1 cellular context compared by ENCODE assay signal in genomic region chr22:38120359-38121110, GRCh38.
TF ChIP-seq lines count a peak whose summit lies in the region.

No MANE protein-coding gene starts in this region.

TF ChIP-seq in GM23338, 12 proteins besides CTCF, POLR2A, EP300 and RAD21 (continued from another document):
- no peak for TF ChIP-seq ZNF462 (CRISPR knock-in tag; IDR thresholded peaks at IDR 0.05)
- no peak for TF ChIP-seq JUNB (IDR thresholded peaks at IDR 0.05; ENCODE audit: unreplicated experiment)
- TF ChIP-seq ZNF331 (CRISPR knock-in tag; IDR thresholded peaks at IDR 0.05; ENCODE audit: low read depth), result no peak
